Comparison of ENCODE assay signal across 1 cellular context in genomic region chr19:49818691-49819331, GRCh38.
TF ChIP-seq lines count a peak whose summit lies in the region.

No MANE protein-coding gene starts in this region.

TF ChIP-seq in H1, 55 proteins besides CTCF, POLR2A, EP300 and RAD21:
- no peak for TF ChIP-seq GABPA (IDR thresholded peaks at IDR 0.05; ENCODE audit: borderline replicate concordance, insufficient read depth, low read length)
- no peak for TF ChIP-seq POLR2AphosphoS5 (IDR thresholded peaks at IDR 0.05; ENCODE audit: low read depth, low read length)
